In genomic region chr6:71287926-71288227, GRCh38 we compare ENCODE assay signal across 9 cellular contexts. TPM values are rescaled to one million over a fixed set of nuclear protein-coding genes. Genes with fewer than 3 reads are reported as not detected.
A peak's percentile ranks its signal among the peaks of the same experiment; 100 is the strongest.
DNase-seq lines count a peak whose midpoint lies in the region; ATAC-seq, FAIRE-seq and TF ChIP-seq lines count a peak whose summit lies in the region.
"Had no signal": no experiment of that assay in that cellular context is flagged by ENCODE, and none has a peak within 500 bp of the region (broad histone marks: within the 10 kb centered on the region; RNA-seq: fewer than 3 reads in every experiment).

No MANE protein-coding gene starts in this region.

- no peaks in the 10 kb centered on the region for H3K36me3 Mint-ChIP-seq in activated CD4-positive, alpha-beta T cell treated with anti-CD3 and anti-CD28 coated beads for 36 hours (ENCODE audit: low read depth)

- CTCF ChIA-PET in activated CD4-positive, alpha-beta T cell treated with anti-CD3 and anti-CD28 coated beads for 36 hours (lab: Charles Lee), result interaction anchor here (0.6 to 1.1 kb wide), 5 partner anchors 9 to 245 kb away, joined by 3 to 5 read pairs (median 3); no protein-coding TSS in a partner anchor
- CTCF ChIA-PET in GM12878 (lab: Yijun Ruan, JAX), result interaction anchor here (0.6 to 2.7 kb wide), 7 partner anchors 10 to 97 kb away, joined by 3 to 10 read pairs (median 3); no protein-coding TSS in a partner anchor

- H3K27ac Mint-ChIP-seq in activated CD4-positive, alpha-beta T cell treated with anti-CD3 and anti-CD28 coated beads for 36 hours, result peak overlapping the region; percentile 32

- H3K4me1 Mint-ChIP-seq in activated CD4-positive, alpha-beta T cell treated with anti-CD3 and anti-CD28 coated beads for 36 hours, result peaks cover 28% of the 10 kb centered on the region

- ATAC-seq in activated CD4-positive, alpha-beta T cell treated with anti-CD3 and anti-CD28 coated beads for 36 hours, result no peak
- no peak for ATAC-seq in GM12878
- ATAC-seq in right lobe of liver, result no peak
- ATAC-seq in HG02981 (IDR thresholded peaks at IDR 0.05; ENCODE audit: unreplicated experiment), result no peak
- no peak for ATAC-seq in GM21825 (IDR thresholded peaks at IDR 0.05; ENCODE audit: unreplicated experiment)

- peaks cover 4% of the 10 kb centered on the region for H3K79me2 ChIP-seq in GM12878 (ENCODE audit: control insufficient read depth, insufficient read depth, low read length)

- no peak for DNase-seq in activated CD4-positive, alpha-beta T cell treated with anti-CD3 and anti-CD28 coated beads for 36 hours
- DNase-seq in activated CD4-positive, alpha-beta T cell treated with anti-CD3 and anti-CD28 coated beads, Interleukin-2, amount 50 U/mL, for 1 hour, result no peak
- peak; percentile 65 for DNase-seq in GM12878 (ENCODE audit: low read depth, low spot score)
- DNase-seq in right lobe of liver, result no peak
- DNase-seq in tibial nerve (ENCODE audit: low spot score in 2 of 2), result no peak
- DNase-seq in mucosa of gallbladder (ENCODE audit: low spot score), result no peak

- H3K4me2 ChIP-seq in GM12878 (ENCODE audit: control insufficient read depth, insufficient read depth), result peak overlapping the region; percentile 75

- peak overlapping the region; percentile 63 for H3K4me3 Mint-ChIP-seq in activated CD4-positive, alpha-beta T cell treated with anti-CD3 and anti-CD28 coated beads for 36 hours

- H3K27ac ChIP-seq in GM12878 (ENCODE audit: control insufficient read depth, insufficient read depth), result no peak overlapping the region
- peak overlapping the region; percentile 69 to 94 (median 82) for H3K27ac ChIP-seq in right lobe of liver
- peak overlapping the region; percentile 89 to 99 (median 95) for H3K27ac ChIP-seq in tibial nerve

- in situ Hi-C loops in GM12878 (cut with MboI), result no loop called here

- TF ChIP-seq POLR2A in GM12878 (IDR thresholded peaks at IDR 0.05; ENCODE audit: low read depth, low read length) (no peak), right lobe of liver (IDR thresholded peaks at IDR 0.05) (no peak), tibial nerve (IDR thresholded peaks at IDR 0.05) (no peak)

- H3K4me3 ChIP-seq in GM12878 (peak overlapping the region; percentile 81), right lobe of liver (peak overlapping the region; percentile 70 to 75 (median 74)), tibial nerve (peak overlapping the region; percentile 68 to 95 (median 80))

- H3K4me1 ChIP-seq in GM12878 (ENCODE audit: control insufficient read depth, insufficient read depth, low read length), result peaks cover 5% of the 10 kb centered on the region; the same call in 1 of the 2 replicates
- peaks cover 0 to 9% (median 2%) of the 10 kb centered on the region in 4 donors for H3K4me1 ChIP-seq in right lobe of liver
- H3K4me1 ChIP-seq in tibial nerve, result peaks cover 0 to 56% (median 15%) of the 10 kb centered on the region in 4 donors

- intact Hi-C loops in activated CD4-positive, alpha-beta T cell treated with anti-CD3 and anti-CD28 coated beads for 36 hours (cut with DNase I, micrococcal nuclease), result loop anchor here in 1 of 2 experiments (1.0 to 5.0 kb wide), 3 partner anchors 61 to 876 kb away; partner anchors contain the start of genes FAM135A and SMAP1
- intact Hi-C loops in GM12878 (cut with micrococcal nuclease; ENCODE audit: unreplicated experiment) (loop anchor here (2.0 kb wide), 1 partner anchor 59 kb away; no protein-coding TSS in a partner anchor), right lobe of liver (cut with DNase I) (no loop called here)

- H3K36me3 ChIP-seq in GM12878 (ENCODE audit: control insufficient read depth in 2 of 2, insufficient read depth in 2 of 2, low read length in 1 of 2) (no peaks in the 10 kb centered on the region), right lobe of liver (no peaks in the 10 kb centered on the region), tibial nerve (no peaks in the 10 kb centered on the region)

- no peak for FAIRE-seq in GM12878 (lab: Jason Lieb, UNC)
- FAIRE-seq: G401.6 had no signal

- H3K27me3 ChIP-seq in GM12878 (replicated peaks in 1 of 2; ENCODE audit: control insufficient read depth in 2 of 2, insufficient read depth in 2 of 2, low read length in 1 of 2) (no peaks in the 10 kb centered on the region), right lobe of liver (no peaks in the 10 kb centered on the region), tibial nerve (no peaks in the 10 kb centered on the region)

- SMC1A ChIA-PET in GM12878 (lab: Charles Lee; ENCODE audit: uncharacterized antibody, unreplicated experiment), result interaction anchor here (0.6 to 3.2 kb wide), 14 partner anchors 9 to 101 kb away, joined by 3 to 14 read pairs (median 4); no protein-coding TSS in a partner anchor

- RAD21 ChIA-PET in GM12878 (lab: Charles Lee; ENCODE audit: unreplicated experiment), result interaction anchor here (0.7 to 2.5 kb wide), 11 partner anchors 8 to 151 kb away, joined by 3 to 17 read pairs (median 5); no protein-coding TSS in a partner anchor

- TF ChIP-seq CTCF in GM12878 (IDR thresholded peaks at IDR 0.05 in 2 of 3, conservative IDR thresholded peaks at IDR 0.05 in 1 of 3; ENCODE audit: control insufficient read depth in 2 of 3, extremely low read depth in 1 of 3, insufficient read depth in 1 of 3, low read depth in 3 of 3, low read length in 3 of 3) (no peak), right lobe of liver (IDR thresholded peaks at IDR 0.05) (no peak), tibial nerve (IDR thresholded peaks at IDR 0.05) (no peak)

- BruUV-seq in GM12878 (replicated peaks; lab: Mats Ljungman, UMichigan), result no TSS peak

- POLR2A ChIA-PET in activated CD4-positive, alpha-beta T cell treated with anti-CD3 and anti-CD28 coated beads for 36 hours (lab: Charles Lee), result interaction anchor here (0.5 to 1.0 kb wide), 2 partner anchors 8 to 11 kb away, joined by 3 read pairs; no protein-coding TSS in a partner anchor
- POLR2A ChIA-PET in GM12878 (lab: Charles Lee), result interaction anchor here (0.8 to 2.1 kb wide), 5 partner anchors 8 to 58 kb away, joined by 3 to 9 read pairs (median 5); no protein-coding TSS in a partner anchor

- peak overlapping the region; percentile 39; the same call in 1 of the 2 replicates for H3K9ac ChIP-seq in GM12878 (ENCODE audit: control insufficient read depth, insufficient read depth, low read length)

- no peaks in the 10 kb centered on the region for H3K9me3 Mint-ChIP-seq in activated CD4-positive, alpha-beta T cell treated with anti-CD3 and anti-CD28 coated beads for 36 hours (ENCODE audit: low read depth)

- peak overlapping the region; percentile 89 for H2AFZ ChIP-seq in GM12878 (ENCODE audit: control insufficient read depth, low read depth, low read length)

- TF ChIP-seq EP300 in GM12878 (IDR thresholded peaks at IDR 0.05; ENCODE audit: borderline replicate concordance in 1 of 2, control insufficient read depth in 1 of 2, low read depth in 2 of 2, low read length in 2 of 2) (no peak; a peak in 1 of 4 replicates), tibial nerve (IDR thresholded peaks at IDR 0.05) (no peak)

- no peak for TF ChIP-seq RAD21 in GM12878 (IDR thresholded peaks at IDR 0.05; ENCODE audit: insufficient read depth, low read depth, low read length)

- H4K20me1 ChIP-seq in GM12878 (ENCODE audit: control insufficient read depth, insufficient read depth), result no peaks in the 10 kb centered on the region

- no peaks in the 10 kb centered on the region for H3K9me3 ChIP-seq in GM12878 (replicated peaks; ENCODE audit: control insufficient read depth, insufficient read depth, low read length)
- H3K9me3 ChIP-seq in right lobe of liver, result no peaks in the 10 kb centered on the region
- no peaks in the 10 kb centered on the region for H3K9me3 ChIP-seq in tibial nerve

- WGBS in GM12878 (ENCODE audit: insufficient coverage, insufficient replicate concordance, low lambda C conversion rate, missing lambda C conversion rate), result 0% methylated on average over 5 of the region's 5 CpGs
- 36% methylated on average over 5 of the region's 5 CpGs for WGBS in right lobe of liver (ENCODE audit: insufficient coverage, low coverage, low lambda C conversion rate, missing lambda C conversion rate)
- 9 to 11% methylated on average over 5 of the region's 5 CpGs for WGBS in tibial nerve, 2 donors

- H3K27me3 Mint-ChIP-seq in activated CD4-positive, alpha-beta T cell treated with anti-CD3 and anti-CD28 coated beads for 36 hours, result no peaks in the 10 kb centered on the region

TF ChIP-seq in GM12878, 131 proteins besides CTCF, POLR2A, EP300 and RAD21 (continues in another document):
- no peak for TF ChIP-seq NRF1 (conservative IDR thresholded peaks at IDR 0.05; ENCODE audit: low read depth, low read length)
- TF ChIP-seq RCOR1 (conservative IDR thresholded peaks at IDR 0.05; ENCODE audit: low read depth, low read length), result no peak
- TF ChIP-seq ZNF274 (IDR thresholded peaks at IDR 0.05; ENCODE audit: insufficient read depth, insufficient read length), result no peak

RNA-seq across cellular contexts. Expression of gene OGFRL1, which starts 0.7 kb away (rescaled TPM):
- 1 to 10 TPM; 4.0 to 4.3 TPM for total RNA-seq in activated CD4-positive, alpha-beta T cell treated with anti-CD3 and anti-CD28 coated beads for 36 hours
- 4.4 and 4.8 TPM in 2 replicates for total RNA-seq in GM12878 (2013; cell fraction: nucleolus; rRNA removed)
- total RNA-seq in GM12878 (2014; rRNA removed), result 3.6 and 5.1 TPM in 2 replicates
- total RNA-seq in GM12878 (2014; rRNA removed; fragmentation: Illumina TruSeq; extraction: Trizol), result 5.8 and 6.8 TPM in 2 replicates
- 3.8 and 4.0 TPM in 2 replicates for total RNA-seq in GM12878 (2021)
- polyA plus RNA-seq in GM12878 (2011; ENCODE audit: low read depth), result 1.1 TPM
- 0.80 and 1.4 TPM in 2 replicates for polyA plus RNA-seq in GM12878 (2011; rRNA removed)
- 0.22 and 0.30 TPM in 2 replicates for polyA plus RNA-seq in GM12878 (2011; cell fraction: cytosol; rRNA removed)
- polyA plus RNA-seq in GM12878 (2011; cell fraction: nucleus; rRNA removed), result 0.36 and 0.76 TPM in 2 replicates
- polyA plus RNA-seq in GM12878 (2012), result 1.5 and 2.2 TPM in 2 replicates
- 4.4 and 6.6 TPM in 2 replicates for polyA plus RNA-seq in GM12878 (2014; fragmentation: Illumina TruSeq; extraction: Trizol)
- 1 to 10 TPM; 1.1 to 1.4 TPM for polyA plus RNA-seq in GM12878 (2014; fragmentation: Nextera tagmentation; extraction: Ambion mirVana)
- 2.2 and 3.0 TPM in 2 replicates for polyA plus RNA-seq in GM12878 (2014; rRNA removed)
- polyA plus RNA-seq in GM12878 (2016; fragmentation: Nextera tagmentation; extraction: Ambion mirVana), result 1 to 10 TPM in 1 of 2 experiments, under 1 TPM in 1; 0.24 to 1.7 TPM
- 0.37 and 0.98 TPM in 2 replicates for polyA minus RNA-seq in GM12878 (2011; rRNA and poly(A)+ RNA removed)
- polyA minus RNA-seq in GM12878 (2011; cell fraction: cytosol; rRNA and poly(A)+ RNA removed), result 0.27 and 0.31 TPM in 2 replicates
- polyA minus RNA-seq in GM12878 (2011; cell fraction: nucleus; rRNA and poly(A)+ RNA removed), result 0.73 and 0.96 TPM in 2 replicates
- total RNA-seq in right lobe of liver, result 1 to 10 TPM; 1.5 to 6.9 (median 3.8) TPM
- total RNA-seq in tibial nerve, result 100 to 1,000 TPM in 2 of 4 donors, 10 to 100 TPM in 2; 76.5 to 130 (median 92.2) TPM
- total RNA-seq in mucosa of gallbladder, result 17.8 TPM
